8 cellular contexts compared by ENCODE assay signal in the genomic region with DNA sequence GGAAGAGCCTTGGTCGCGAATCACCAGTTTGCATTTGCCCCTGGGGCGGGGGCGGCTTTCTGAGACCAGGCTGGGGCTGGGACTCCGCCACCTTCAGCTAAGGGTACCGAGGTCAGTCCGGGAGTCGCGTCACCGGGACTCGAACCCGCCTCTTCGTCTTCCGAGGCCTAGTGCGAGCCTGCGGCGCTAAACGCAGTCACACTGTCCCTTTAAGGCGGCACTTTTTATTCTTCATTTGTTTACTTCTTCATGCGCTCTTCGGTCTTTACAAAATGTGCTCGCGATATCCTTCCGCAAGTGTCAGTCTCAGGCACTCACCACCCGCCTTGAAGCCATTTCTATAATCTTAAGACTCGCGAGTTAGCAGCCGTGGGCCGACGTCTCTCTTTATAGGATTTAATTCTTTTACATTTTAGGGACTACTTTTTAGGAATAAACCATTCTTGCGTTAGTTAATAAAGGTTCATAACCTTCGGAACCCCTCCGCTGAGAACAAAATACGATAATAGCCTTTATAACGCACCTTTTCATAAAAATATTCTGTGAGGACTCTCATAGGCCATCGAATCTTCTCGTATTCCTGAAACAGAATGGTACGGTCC. TPM values are rescaled to one million over a fixed set of nuclear protein-coding genes. Genes with fewer than 3 reads are reported as not detected.
DNase-seq lines count a peak whose midpoint lies in the region; ATAC-seq and TF ChIP-seq lines count a peak whose summit lies in the region.

No MANE protein-coding gene starts in this region.

- no peak overlapping the region for H2BK20ac ChIP-seq in H9 (ENCODE audit: low read depth, low read length, poor library complexity, severe bottlenecking)

- peak overlapping the region; percentile 91 for H2BK5ac ChIP-seq in H9 (ENCODE audit: insufficient read length, low read length)

- H3T11ph ChIP-seq in H9 (ENCODE audit: low read length) = no peak overlapping the region

- no CpG with 5 or more reads among the region's 38 CpGs for WGBS in H9 (ENCODE audit: extremely low coverage, insufficient read length, low lambda C conversion rate)

- H3K79me2 ChIP-seq in H9 (ENCODE audit: insufficient read depth, low read length) = no peaks in the 10 kb centered on the region; the same call in 1 of the 2 replicates

- DNase-seq in AG20443 (ENCODE audit: low spot score) (peak; percentile 59), H9 (peak; percentile 92), NCI-H2196 treated with DMSO at 0.1 percent for 48 hours (lab: John Stamatoyannopoulos, UW; ENCODE audit: unreplicated experiment) (peak; percentile 84), cardiac fibroblast (ENCODE audit: low read depth in 2 of 2) (peak; percentile 96 to 97), iris pigment epithelial cell (ENCODE audit: low read depth) (peak; percentile 94)
- DNase-seq in stimulated activated CD4-positive, alpha-beta T cell treated with anti-CD3 and anti-CD28 coated beads, Interleukin-12 subunit alpha, Interleukin-12 subunit beta, amount 100 ng/mL, for 24 hours (ENCODE audit: low read depth in 2 of 2) = peak; percentile 61 to 70

- H3K4me3 ChIP-seq in WI38 (ENCODE audit: low read depth, low read length) (peak overlapping the region; percentile 62), cardiac fibroblast (replicated peaks in 1 of 2; ENCODE audit: low read depth in 2 of 2, low read length in 2 of 2) (peak overlapping the region; percentile 54 to 60)

- no peaks in the 10 kb centered on the region; a peak in 1 of 5 replicates for H3K9me3 Mint-ChIP-seq in H9

- H3K4ac ChIP-seq in H9 (ENCODE audit: low read depth, low read length) = no peak overlapping the region

- no peaks in the 10 kb centered on the region for H3K27me3 ChIP-seq in H9 (ENCODE audit: insufficient read depth, low read length)

- peaks cover 40 to 48% of the 10 kb centered on the region in 2 experiments for H3K4me1 Mint-ChIP-seq in H9

- no peak for ATAC-seq in HG03025 (IDR thresholded peaks at IDR 0.05; ENCODE audit: low FRiP score, unreplicated experiment)

- peaks cover 0 to 5% (median 3%) of the 10 kb centered on the region in 3 experiments; a peak in 2 of 7 replicates for H3K36me3 Mint-ChIP-seq in H9 (ENCODE audit: insufficient read depth in 1 of 3, low read depth in 3 of 3)

- no peak overlapping the region for H2AFZ ChIP-seq in H9 (ENCODE audit: low read length)

- H4K8ac ChIP-seq in H9 (replicated peaks; ENCODE audit: insufficient read length, low read depth, low read length) = no peak overlapping the region

- peaks cover 2% of the 10 kb centered on the region for H3K27me3 Mint-ChIP-seq in H9 (ENCODE audit: low read depth)

- H3K14ac ChIP-seq in H9 (ENCODE audit: insufficient read depth, low read length) = peak overlapping the region; percentile 90

- peak overlapping the region; percentile 92 for H3K27ac ChIP-seq in H9 (ENCODE audit: insufficient read length, low read depth, low read length)

- H3K18ac ChIP-seq in H9 (ENCODE audit: insufficient read length, low read depth, low read length) = peak overlapping the region; percentile 98

- peak overlapping the region; percentile 98 to 99 for H3K4me3 Mint-ChIP-seq in H9

- H2BK15ac ChIP-seq in H9 (ENCODE audit: low read depth, low read length) = no peak overlapping the region

- peak overlapping the region; percentile 99 to 100 (median 100) for H3K27ac Mint-ChIP-seq in H9

- peak overlapping the region; percentile 93 for H3K9ac ChIP-seq in H9 (ENCODE audit: extremely low read depth, insufficient read length, low read length)

- peak overlapping the region; percentile 5 for H3K56ac ChIP-seq in H9 (ENCODE audit: insufficient read length, low read depth, low read length)

- peaks cover 2% of the 10 kb centered on the region; the same call in 1 of the 2 replicates for H3K4me1 ChIP-seq in H9 (ENCODE audit: insufficient read depth, low read length)

- peak overlapping the region; percentile 58 for H4K5ac ChIP-seq in H9 (ENCODE audit: insufficient read length, low read depth, low read length)

- peak overlapping the region; percentile 74 for H2BK120ac ChIP-seq in H9 (ENCODE audit: low read depth, low read length, poor library complexity, severe bottlenecking)

- H3K23ac ChIP-seq in H9 (ENCODE audit: insufficient read length, low read depth, low read length) = no peak overlapping the region

- H2AK5ac ChIP-seq in H9 (ENCODE audit: insufficient read length, low read length) = no peak overlapping the region

- H2BK12ac ChIP-seq in H9 (ENCODE audit: insufficient read length, low read depth, low read length) = no peak overlapping the region

- no peak overlapping the region for H4K91ac ChIP-seq in H9 (ENCODE audit: insufficient read length, low read depth, low read length)

- peaks cover 22% of the 10 kb centered on the region for H3K23me2 ChIP-seq in H9 (ENCODE audit: insufficient read length, low read depth, low read length, poor library complexity, severe bottlenecking)

- peaks cover 4% of the 10 kb centered on the region for H3K79me1 ChIP-seq in H9 (ENCODE audit: insufficient read depth, low read depth, low read length, poor library complexity, severe bottlenecking)

- H3K4me2 ChIP-seq in H9 (ENCODE audit: insufficient read depth, insufficient read length, low read length) = peak overlapping the region; percentile 46

- H4K20me1 ChIP-seq in H9 (ENCODE audit: control insufficient read depth, insufficient read depth, insufficient read length) = no peaks in the 10 kb centered on the region

- TF ChIP-seq CTCF in H9 (conservative IDR thresholded peaks at IDR 0.05) = no peak
- TF ChIP-seq CTCF in WI38 (IDR thresholded peaks at IDR 0.05; ENCODE audit: low read depth, low read length) = no peak
- no peak for TF ChIP-seq CTCF in cardiac fibroblast (IDR thresholded peaks at IDR 0.05; ENCODE audit: low read depth, low read length)

- no peaks in the 10 kb centered on the region for H3K9me3 ChIP-seq in H9 (ENCODE audit: control insufficient read depth, low read depth, low read length)

RNA-seq across cellular contexts. Expression of a gene that starts 0.6 kb away (rescaled TPM):
- 32.4 and 33.0 TPM in 2 replicates for total RNA-seq in H9 (2021)

RNA-seq across cellular contexts. Expression of a gene that starts 12.2 kb away (rescaled TPM):
- 9.7 and 10.5 TPM in 2 replicates for total RNA-seq in H9 (2021)

RNA-seq across cellular contexts. Expression of a gene that starts 14.0 kb away (rescaled TPM):
- 12.5 and 16.1 TPM in 2 replicates for total RNA-seq in H9 (2021)

RNA-seq across cellular contexts. Expression of a gene that starts 15.4 kb away (rescaled TPM):
- total RNA-seq in H9 (2021) = 41.6 and 48.5 TPM in 2 replicates
